30 cellular contexts compared by ENCODE assay signal in the genomic region with DNA sequence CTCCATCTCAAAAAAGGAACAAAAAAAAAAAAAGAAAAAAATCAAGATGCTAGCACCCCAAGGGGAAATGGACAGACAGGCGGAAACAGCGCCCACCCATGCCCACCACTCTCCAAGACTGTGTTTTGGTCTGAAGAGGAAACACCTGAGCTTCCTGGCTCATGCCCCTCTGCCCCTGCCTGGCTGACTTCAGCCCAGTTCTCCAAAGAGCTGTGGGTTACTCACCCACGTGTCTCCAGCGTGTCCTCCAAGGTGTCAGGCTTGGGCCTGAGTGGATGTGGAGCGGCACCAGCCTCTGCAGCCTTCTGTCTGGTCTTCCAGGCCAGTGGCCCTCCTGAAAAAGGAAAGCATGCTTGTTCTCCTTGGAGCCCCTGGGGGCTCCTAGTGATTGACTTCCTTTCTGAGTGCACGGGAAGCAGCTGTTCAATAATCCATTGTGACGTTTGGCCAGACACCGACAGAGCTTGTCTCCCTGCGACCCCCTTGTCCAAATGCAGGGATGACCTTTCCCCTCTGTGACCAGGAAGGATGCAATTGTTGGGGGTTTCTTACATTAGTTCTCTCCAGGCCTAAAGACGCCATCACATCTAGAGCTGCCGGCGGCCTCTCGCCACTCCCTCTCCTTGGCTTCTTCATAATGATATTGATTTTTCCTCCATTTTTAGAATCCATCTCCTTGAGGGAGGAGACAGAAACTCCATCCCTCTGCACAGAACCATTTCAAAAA. TPM values are rescaled to one million over a fixed set of nuclear protein-coding genes. Genes with fewer than 3 reads are reported as not detected.
DNase-seq lines count a peak whose midpoint lies in the region; ATAC-seq and TF ChIP-seq lines count a peak whose summit lies in the region.
"Had no signal": no experiment of that assay in that cellular context is flagged by ENCODE, and none has a peak within 500 bp of the region (broad histone marks: within the 10 kb centered on the region; RNA-seq: fewer than 3 reads in every experiment).

No MANE protein-coding gene starts in this region.

- H3K4me3 ChIP-seq in cardiac muscle cell = no peak overlapping the region
- H3K4me3 ChIP-seq in right cardiac atrium (ENCODE audit: low read length) = no peak overlapping the region
- H3K4me3 ChIP-seq in left ventricle myocardium inferior = no peak overlapping the region
- H3K4me3 ChIP-seq: gastrocnemius medialis, SJSA1, testis had no signal

- peak overlapping the region; percentile 92 for H3K27ac Mint-ChIP-seq in neural crest cell (ENCODE audit: unreplicated experiment)
- H3K27ac Mint-ChIP-seq: activated CD4-positive, alpha-beta memory T cell treated with anti-CD3 and anti-CD28 coated beads, Interleukin-2, amount 10 ng/mL, durations not matched to agents 7 days and 5 days; activated naive CD4-positive, alpha-beta T cell treated with anti-CD3 and anti-CD28 coated beads, Interleukin-2, amount 50 U/mL, for 24 hours; activated T-helper 17 cell treated with anti-CD3 and anti-CD28 coated beads, Interleukin-2, amount 50 U/mL, for 72 hours; HFFc6; immature natural killer cell had no signal

- peaks cover 3% of the 10 kb centered on the region for H3K36me3 Mint-ChIP-seq in neural crest cell (ENCODE audit: low read depth)

- peaks cover 3% of the 10 kb centered on the region for H3K27me3 Mint-ChIP-seq in neural crest cell (ENCODE audit: low read depth)
- H3K27me3 Mint-ChIP-seq: activated CD4-positive, alpha-beta memory T cell treated with anti-CD3 and anti-CD28 coated beads, Interleukin-2, amount 10 ng/mL, durations not matched to agents 7 days and 5 days; activated naive CD4-positive, alpha-beta T cell treated with anti-CD3 and anti-CD28 coated beads, Interleukin-2, amount 50 U/mL, for 24 hours; activated T-helper 17 cell treated with anti-CD3 and anti-CD28 coated beads, Interleukin-2, amount 50 U/mL, for 72 hours; CD4-positive, alpha-beta memory T cell had no signal

- TF ChIP-seq CTCF in cardiac muscle cell (IDR thresholded peaks at IDR 0.05; ENCODE audit: low read depth, low read length) (no peak), neural crest cell (conservative IDR thresholded peaks at IDR 0.05) (no peak), left ventricle myocardium inferior (IDR thresholded peaks at IDR 0.05; ENCODE audit: borderline replicate concordance) (no peak)

- H3K4me1 Mint-ChIP-seq in neural crest cell = peaks cover 44% of the 10 kb centered on the region
- H3K4me1 Mint-ChIP-seq: activated CD4-positive, alpha-beta memory T cell treated with anti-CD3 and anti-CD28 coated beads, Interleukin-2, amount 10 ng/mL, durations not matched to agents 7 days and 5 days; activated naive CD4-positive, alpha-beta T cell treated with anti-CD3 and anti-CD28 coated beads, Interleukin-2, amount 50 U/mL, for 24 hours; activated T-helper 17 cell treated with anti-CD3 and anti-CD28 coated beads, Interleukin-2, amount 50 U/mL, for 72 hours; CD4-positive, alpha-beta memory T cell; immature natural killer cell had no signal

- intact Hi-C loops in right cardiac atrium (cut with DNase I) = no loop called here
- intact Hi-C loops in left ventricle myocardium inferior (cut with micrococcal nuclease) = no loop called here

- H3K4me3 Mint-ChIP-seq in neural crest cell = peak overlapping the region; percentile 76
- H3K4me3 Mint-ChIP-seq: activated CD4-positive, alpha-beta memory T cell treated with anti-CD3 and anti-CD28 coated beads, Interleukin-2, amount 10 ng/mL, durations not matched to agents 7 days and 5 days; activated naive CD4-positive, alpha-beta T cell treated with anti-CD3 and anti-CD28 coated beads, Interleukin-2, amount 50 U/mL, for 24 hours; activated T-helper 17 cell treated with anti-CD3 and anti-CD28 coated beads, Interleukin-2, amount 50 U/mL, for 72 hours; CD4-positive, alpha-beta memory T cell; HFFc6; immature natural killer cell had no signal

- no peak for ATAC-seq in right cardiac atrium
- ATAC-seq in HG03378 (IDR thresholded peaks at IDR 0.05; ENCODE audit: unreplicated experiment) = no peak
- no peak for ATAC-seq in HG03469 (IDR thresholded peaks at IDR 0.05; ENCODE audit: unreplicated experiment)
- ATAC-seq: activated T-helper 17 cell treated with anti-CD3 and anti-CD28 coated beads, Interleukin-2, amount 50 U/mL, for 72 hours; gastrocnemius medialis; left colon; sciatic nerve had no signal

- WGBS in right cardiac atrium = 69% methylated on average over 13 of the region's 13 CpGs

- H3K4me1 ChIP-seq in cardiac muscle cell (ENCODE audit: low read depth) (peaks cover 29% of the 10 kb centered on the region), right cardiac atrium (ENCODE audit: control insufficient read depth, insufficient read depth, low read length) (no peaks in the 10 kb centered on the region), left ventricle myocardium inferior (no peaks in the 10 kb centered on the region)
- H3K4me1 ChIP-seq: gastrocnemius medialis, SJSA1 had no signal

- H3K27me3 ChIP-seq in cardiac muscle cell = no peaks in the 10 kb centered on the region
- H3K27me3 ChIP-seq in right cardiac atrium (ENCODE audit: control insufficient read depth, insufficient read depth) = no peaks in the 10 kb centered on the region
- no peaks in the 10 kb centered on the region for H3K27me3 ChIP-seq in left ventricle myocardium inferior (ENCODE audit: low read depth)
- H3K27me3 ChIP-seq: gastrocnemius medialis, SJSA1, testis had no signal

- H3K36me3 ChIP-seq in cardiac muscle cell (no peaks in the 10 kb centered on the region), left ventricle myocardium inferior (no peaks in the 10 kb centered on the region)
- H3K36me3 ChIP-seq: gastrocnemius medialis, SJSA1 had no signal

- H3K9me3 ChIP-seq in cardiac muscle cell (ENCODE audit: low read depth) (no peaks in the 10 kb centered on the region), right cardiac atrium (ENCODE audit: control insufficient read depth, low read length) (no peaks in the 10 kb centered on the region), left ventricle myocardium inferior (replicated peaks) (no peaks in the 10 kb centered on the region)
- H3K9me3 ChIP-seq: gastrocnemius medialis, SJSA1, testis had no signal

- H3K27ac ChIP-seq in cardiac muscle cell = peak overlapping the region; percentile 35
- H3K27ac ChIP-seq in right cardiac atrium (ENCODE audit: low read length) = no peak overlapping the region
- H3K27ac ChIP-seq in left ventricle myocardium inferior (replicated peaks) = no peak overlapping the region
- H3K27ac ChIP-seq: gastrocnemius medialis, parathyroid adenoma, SJSA1, testis had no signal

- DNase-seq in cardiac muscle cell (ENCODE audit: low read depth in 1 of 2, low spot score in 1 of 2) (no peak), right cardiac atrium (no peak), dermis blood vessel endothelial cell (peak; percentile 68), neural crest cell (ENCODE audit: low read depth, low spot score) (peak; percentile 22), cerebellum (ENCODE audit: low spot score) (no peak), left ventricle myocardium inferior (no peak)
- DNase-seq: activated CD4-positive, alpha-beta memory T cell treated with anti-CD3 and anti-CD28 coated beads, Interleukin-2, amount 10 ng/mL, durations not matched to agents 7 days and 5 days; activated CD4-positive, CD25-positive, alpha-beta regulatory T cell treated with anti-CD3 and anti-CD28 coated beads, Interleukin-2, amount 50 U/mL, for 72 hours; activated CD8-positive, alpha-beta memory T cell treated with anti-CD3 and anti-CD28 coated beads, Interleukin-2, amount 50 U/mL, for 48 hours; CD4-positive, alpha-beta memory T cell; EL; gastrocnemius medialis; HFFc6; hypothalamus; immature natural killer cell; left colon; mesendoderm; NCI-H1092 treated with DMSO at 0.1 percent for 48 hours; NCI-H187; NCI-H2171 treated with DMSO at 0.1 percent for 48 hours; NCI-H524; stimulated activated naive CD4-positive, alpha-beta T cell treated with Interleukin-2 at 50 U/mL for 16 hours; testis had no signal

- no peaks in the 10 kb centered on the region for H3K9me3 Mint-ChIP-seq in neural crest cell
- H3K9me3 Mint-ChIP-seq: activated CD4-positive, alpha-beta memory T cell treated with anti-CD3 and anti-CD28 coated beads, Interleukin-2, amount 10 ng/mL, durations not matched to agents 7 days and 5 days; activated naive CD4-positive, alpha-beta T cell treated with anti-CD3 and anti-CD28 coated beads, Interleukin-2, amount 50 U/mL, for 24 hours; activated T-helper 17 cell treated with anti-CD3 and anti-CD28 coated beads, Interleukin-2, amount 50 U/mL, for 72 hours; CD4-positive, alpha-beta memory T cell; HFFc6; immature natural killer cell had no signal

RNA-seq across cellular contexts. Expression of a gene that starts 58.5 kb away (rescaled TPM):
- 31.1 and 50.8 TPM in 2 replicates for total RNA-seq in cardiac muscle cell
- 23.2 and 25.2 TPM in 2 replicates for polyA plus RNA-seq in cardiac muscle cell
- total RNA-seq in right cardiac atrium = 10 to 100 TPM; 35.7 to 44.1 (median 39.6) TPM
- polyA plus RNA-seq in right cardiac atrium = 16.3 TPM
- 28.8 and 53.0 TPM in 2 replicates for total RNA-seq in dermis blood vessel endothelial cell
- total RNA-seq in neural crest cell = 132 and 140 TPM in 2 replicates
- total RNA-seq in cerebellum = 84.3 TPM
- 27.3 TPM for total RNA-seq in left ventricle myocardium inferior

Comparison
In these comparisons a context has a peak if more than half of its experiments do, and no peak if none do; other contexts are left out.
1. DNase-seq: peak in dermis blood vessel endothelial cell (single experiment) and neural crest cell (single experiment); none in cardiac muscle cell (0 of 2), right cardiac atrium (0 of 3), cerebellum (single experiment) and left ventricle myocardium inferior (single experiment).